Comparison of ENCODE assay signal across 18 cellular contexts in the genomic region with DNA sequence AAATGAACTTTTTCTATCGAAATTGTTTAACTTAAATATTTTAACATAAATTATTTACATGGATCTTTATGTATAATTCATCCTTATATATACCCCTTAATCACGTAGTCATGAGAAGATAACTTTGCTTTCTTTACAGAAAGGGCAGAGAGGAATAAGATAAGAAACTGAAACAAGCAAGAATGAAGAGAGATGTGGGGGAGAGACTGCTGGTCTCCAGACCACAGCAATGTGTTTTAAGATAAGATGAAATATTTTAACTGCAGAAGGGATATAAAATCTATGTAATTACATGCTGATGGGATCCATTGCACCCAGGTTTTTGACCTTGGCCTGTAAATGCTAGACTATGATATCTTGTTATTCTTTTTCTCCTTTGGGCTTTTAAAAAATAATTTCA. TPM values are rescaled to one million over a fixed set of nuclear protein-coding genes. Genes with fewer than 3 reads are reported as not detected.
A peak's percentile ranks its signal among the peaks of the same experiment; 100 is the strongest.
DNase-seq lines count a peak whose midpoint lies in the region; ATAC-seq, FAIRE-seq and TF ChIP-seq lines count a peak whose summit lies in the region.
"Had no signal": no experiment of that assay in that cellular context is flagged by ENCODE, and none has a peak within 500 bp of the region (broad histone marks: within the 10 kb centered on the region; RNA-seq: fewer than 3 reads in every experiment).

No MANE protein-coding gene starts in this region.

- H3K9ac ChIP-seq in KMS-11 (no peak overlapping the region), K562 (ENCODE audit: insufficient read depth in 1 of 2, low read depth in 2 of 2, low read length in 2 of 2) (no peak overlapping the region)

- H3K36me3 ChIP-seq in KMS-11 (ENCODE audit: insufficient read depth) (no peaks in the 10 kb centered on the region), K562 (ENCODE audit: control insufficient read depth, insufficient read depth, low read length) (no peaks in the 10 kb centered on the region)

- POLR2A ChIA-PET in K562 (lab: Yijun Ruan, JAX), result no interaction called here

- H2AFZ ChIP-seq in KMS-11 (ENCODE audit: low read depth), result no peak overlapping the region
- no peak overlapping the region for H2AFZ ChIP-seq in K562 (ENCODE audit: low read depth, low read length)

- peak overlapping the region; percentile 71 for H3K27ac Mint-ChIP-seq in mesothelial cell of epicardium
- H3K27ac Mint-ChIP-seq in activated CD4-positive, alpha-beta T cell treated with anti-CD3 and anti-CD28 coated beads, Interleukin-2, amount 10 ng/mL, durations not matched to agents 24 days and 14 days, result no peak overlapping the region
- H3K27ac Mint-ChIP-seq: HFFc6 had no signal

- H3K9me3 Mint-ChIP-seq in mesothelial cell of epicardium, result no peaks in the 10 kb centered on the region
- H3K9me3 Mint-ChIP-seq in activated CD4-positive, alpha-beta T cell treated with anti-CD3 and anti-CD28 coated beads, Interleukin-2, amount 10 ng/mL, durations not matched to agents 24 days and 14 days, result no peaks in the 10 kb centered on the region
- H3K9me3 Mint-ChIP-seq: HFFc6 had no signal

- no TSS peak for BruUV-seq in K562 (replicated peaks; lab: Mats Ljungman, UMichigan)

- 4% methylated on average over 2 of the region's 2 CpGs for WGBS in K562 (ENCODE audit: insufficient coverage, low coverage, missing lambda C conversion rate)
- 91 to 93% methylated on average over 2 of the region's 2 CpGs for WGBS in lower leg skin, 2 donors

- peaks cover 17% of the 10 kb centered on the region for H3K4me1 ChIP-seq in KMS-11 (ENCODE audit: low read depth, poor library complexity, severe bottlenecking)
- H3K4me1 ChIP-seq in K562 (replicated peaks in 1 of 2; ENCODE audit: control insufficient read depth in 2 of 2, insufficient read depth in 2 of 2, low read length in 2 of 2), result no peaks in the 10 kb centered on the region

- TF ChIP-seq POLR2A in K562 (conservative IDR thresholded peaks at IDR 0.05), result no peak
- no peak for TF ChIP-seq POLR2A in lower leg skin (IDR thresholded peaks at IDR 0.05)

- intact Hi-C loops in K562 (cut with micrococcal nuclease), result no loop called here
- intact Hi-C loops in lower leg skin (cut with DNase I; ENCODE audit: low total_unique reads), result no loop called here
- intact Hi-C loops in activated CD4-positive, alpha-beta T cell treated with anti-CD3 and anti-CD28 coated beads, Interleukin-2, amount 10 ng/mL, durations not matched to agents 24 days and 14 days (cut with micrococcal nuclease), result no loop called here

- TF ChIP-seq EP300 in K562 (IDR thresholded peaks at IDR 0.05; ENCODE audit: low read length), result peak; percentile 54

- in situ Hi-C loops in K562 (cut with MboI), result no loop called here

- no peak for FAIRE-seq in K562 (lab: Jason Lieb, UNC)
- FAIRE-seq: GM19239, H54 had no signal

- H3K9me1 ChIP-seq in K562 (ENCODE audit: control insufficient read depth, insufficient read depth, low read length), result no peaks in the 10 kb centered on the region

- no peak for TF ChIP-seq CTCF in KMS-11 (conservative IDR thresholded peaks at IDR 0.05; ENCODE audit: low read depth, low read length)
- TF ChIP-seq CTCF in K562 (IDR thresholded peaks at IDR 0.05 in 2 of 3, conservative IDR thresholded peaks at IDR 0.05 in 1 of 3; ENCODE audit: insufficient read depth in 2 of 3, low read depth in 1 of 3, low read length in 3 of 3), result no peak
- TF ChIP-seq CTCF in mesothelial cell of epicardium (IDR thresholded peaks at IDR 0.05; ENCODE audit: unreplicated experiment), result no peak
- TF ChIP-seq CTCF in lower leg skin (IDR thresholded peaks at IDR 0.05), result no peak

- no peaks in the 10 kb centered on the region for H3K9me3 ChIP-seq in K562 (replicated peaks; ENCODE audit: control insufficient read depth, insufficient read depth, low read depth, low read length)

- no peak overlapping the region for H3K27ac ChIP-seq in KMS-11
- H3K27ac ChIP-seq in K562 (ENCODE audit: extremely low read depth, low read depth, low read length), result no peak overlapping the region

- no peak overlapping the region for H3K4me3 Mint-ChIP-seq in mesothelial cell of epicardium
- H3K4me3 Mint-ChIP-seq in activated CD4-positive, alpha-beta T cell treated with anti-CD3 and anti-CD28 coated beads, Interleukin-2, amount 10 ng/mL, durations not matched to agents 24 days and 14 days, result no peak overlapping the region
- H3K4me3 Mint-ChIP-seq: HFFc6 had no signal

- H4K20me1 ChIP-seq in KMS-11 (ENCODE audit: insufficient read depth) (no peaks in the 10 kb centered on the region), K562 (replicated peaks; ENCODE audit: control insufficient read depth, insufficient read depth, low read length) (no peaks in the 10 kb centered on the region)

- CTCF ChIA-PET in K562 (lab: Yijun Ruan, JAX; ENCODE audit: low intra/inter-chr PET ratio), result no interaction called here

- TF ChIP-seq RAD21 in K562 (CRISPR knock-in tag; conservative IDR thresholded peaks at IDR 0.05 in 1 of 2, IDR thresholded peaks at IDR 0.05 in 1 of 2), result no peak

- H3K4me3 ChIP-seq in KMS-11 (IDR thresholded peaks at IDR 0.05; ENCODE audit: insufficient read depth, low read depth, low read length) (no peak overlapping the region), K562 (no peak overlapping the region), lower leg skin (ENCODE audit: low read depth, poor library complexity, severe bottlenecking) (no peak overlapping the region)

- no peaks in the 10 kb centered on the region for H3K27me3 Mint-ChIP-seq in mesothelial cell of epicardium (ENCODE audit: low read depth)
- no peaks in the 10 kb centered on the region for H3K27me3 Mint-ChIP-seq in activated CD4-positive, alpha-beta T cell treated with anti-CD3 and anti-CD28 coated beads, Interleukin-2, amount 10 ng/mL, durations not matched to agents 24 days and 14 days

- peak; percentile 93 for DNase-seq in OCI-M1 (lab: John Stamatoyannopoulos, UW)
- peak; percentile 15 to 34 (median 24) for DNase-seq in K562 (ENCODE audit: extremely low read depth in 1 of 4, low spot score in 3 of 4)
- DNase-seq in mesothelial cell of epicardium (ENCODE audit: low spot score in 2 of 2, unreplicated experiment in 2 of 2), result no peak
- DNase-seq in lower leg skin (ENCODE audit: low spot score in 2 of 2), result no peak
- no peak for DNase-seq in activated CD4-positive, alpha-beta T cell treated with anti-CD3 and anti-CD28 coated beads, Interleukin-2, amount 10 ng/mL, durations not matched to agents 24 days and 14 days
- DNase-seq: AML-193, EL, HFFc6, MV-4-11, NCI-H1417 treated with DMSO at 0.1 percent for 48 hours, NCI-H2029, NCI-H510A, NCI-H82 had no signal

- H3K27me3 ChIP-seq in KMS-11 (ENCODE audit: insufficient read depth, low read depth), result no peaks in the 10 kb centered on the region
- H3K27me3 ChIP-seq in K562 (ENCODE audit: control insufficient read depth in 2 of 2, insufficient read depth in 2 of 2, low read length in 2 of 2), result peaks cover 10 to 34% of the 10 kb centered on the region in 2 experiments; a peak in 4 of 5 replicates

- no peak for ATAC-seq in K562
- ATAC-seq in HG03354 (IDR thresholded peaks at IDR 0.05; ENCODE audit: poor library complexity, severe bottlenecking, unreplicated experiment), result no peak
- ATAC-seq: Panc1 had no signal

- H3K4me2 ChIP-seq in KMS-11 (peak overlapping the region; percentile 21; the same call in 1 of the 2 replicates), K562 (ENCODE audit: insufficient read depth, low read length) (no peak overlapping the region)

- peaks cover 15% of the 10 kb centered on the region for H3K4me1 Mint-ChIP-seq in mesothelial cell of epicardium
- H3K4me1 Mint-ChIP-seq in activated CD4-positive, alpha-beta T cell treated with anti-CD3 and anti-CD28 coated beads, Interleukin-2, amount 10 ng/mL, durations not matched to agents 24 days and 14 days, result no peaks in the 10 kb centered on the region

- no peaks in the 10 kb centered on the region for H3K79me2 ChIP-seq in KMS-11 (ENCODE audit: insufficient read depth, low read depth)
- no peaks in the 10 kb centered on the region for H3K79me2 ChIP-seq in K562 (ENCODE audit: control insufficient read depth, insufficient read depth, low read length)

- H3K36me3 Mint-ChIP-seq in mesothelial cell of epicardium, result peaks cover 7% of the 10 kb centered on the region
- no peaks in the 10 kb centered on the region for H3K36me3 Mint-ChIP-seq in activated CD4-positive, alpha-beta T cell treated with anti-CD3 and anti-CD28 coated beads, Interleukin-2, amount 10 ng/mL, durations not matched to agents 24 days and 14 days (ENCODE audit: low read depth)

TF ChIP-seq in K562, 482 proteins besides CTCF, POLR2A, EP300 and RAD21 (continues in another document):
- TF ChIP-seq STAT5A (IDR thresholded peaks at IDR 0.05; ENCODE audit: borderline replicate concordance, low read length) (peak; percentile 55; the same call in 1 of the 2 replicates), NFIC (IDR thresholded peaks at IDR 0.05) (peak; percentile 10; the same call in 1 of the 2 replicates), RHOXF2B (CRISPR knock-in tag; conservative IDR thresholded peaks at IDR 0.05) (no peak)

RNA-seq across cellular contexts. Expression of gene DNM1L, which starts 34.6 kb away (rescaled TPM):
- total RNA-seq in K562 (2011; cell fraction: chromatin; rRNA removed; ENCODE audit: low replicate concordance), result 53.2 and 202 TPM in 2 replicates
- total RNA-seq in K562 (2011; cell fraction: nucleolus; rRNA removed), result 26.0 and 40.5 TPM in 2 replicates
- total RNA-seq in K562 (2011; cell fraction: nucleoplasm; rRNA removed), result 58.5 and 76.0 TPM in 2 replicates
- total RNA-seq in K562 (2014; rRNA removed), result 42.3 and 49.6 TPM in 2 replicates
- total RNA-seq in K562 (2014; rRNA removed; fragmentation: Illumina TruSeq; extraction: Trizol), result 79.1 and 86.8 TPM in 2 replicates
- total RNA-seq in K562 (2015; rRNA removed; fragmentation: Illumina TruSeq; extraction: Trizol), result 73.0 and 76.4 TPM in 2 replicates
- total RNA-seq in K562 (2021), result 48.8 and 61.5 TPM in 2 replicates
- 72.4 and 82.8 TPM in 2 replicates for polyA plus RNA-seq in K562 (2011; rRNA removed)
- 13.3 and 29.2 TPM in 2 replicates for polyA plus RNA-seq in K562 (2011; cell fraction: cytosol; rRNA removed)
- polyA plus RNA-seq in K562 (2011; cell fraction: nucleus; rRNA removed), result 64.7 and 86.6 TPM in 2 replicates
- 42.7 and 43.3 TPM in 2 replicates for polyA plus RNA-seq in K562 (2012)
- 56.6 and 69.8 TPM in 2 replicates for polyA plus RNA-seq in K562 (2014; fragmentation: Illumina TruSeq; extraction: Trizol)
- polyA plus RNA-seq in K562 (2014; fragmentation: Nextera tagmentation; extraction: Ambion mirVana), result 10 to 100 TPM; 24.1 to 46.2 TPM
- polyA plus RNA-seq in K562 (2014; rRNA removed), result 46.6 and 54.5 TPM in 2 replicates
- polyA minus RNA-seq in K562 (2011; rRNA and poly(A)+ RNA removed), result 105 and 108 TPM in 2 replicates
- 28.9 and 36.7 TPM in 2 replicates for polyA minus RNA-seq in K562 (2011; cell fraction: cytosol; rRNA and poly(A)+ RNA removed)
- 60.2 and 106 TPM in 2 replicates for polyA minus RNA-seq in K562 (2011; cell fraction: nucleus; rRNA and poly(A)+ RNA removed)
- 84.7 to 88.9 TPM (median 86.9 TPM) in 3 replicates for total RNA-seq in mesothelial cell of epicardium
- total RNA-seq in lower leg skin, result 10 to 100 TPM; 22.2 to 45.1 (median 28.4) TPM
- 83.3 and 90.7 TPM in 2 replicates for total RNA-seq in activated CD4-positive, alpha-beta T cell treated with anti-CD3 and anti-CD28 coated beads, Interleukin-2, amount 10 ng/mL, durations not matched to agents 24 days and 14 days

Comparison
In these comparisons a context has a peak if more than half of its experiments do, and no peak if none do; other contexts are left out.
1. DNase-seq: peak in OCI-M1 (single experiment) and K562 (4 of 4); none in mesothelial cell of epicardium (0 of 2), lower leg skin (0 of 2) and activated CD4-positive, alpha-beta T cell treated with anti-CD3 and anti-CD28 coated beads, Interleukin-2, amount 10 ng/mL, durations not matched to agents 24 days and 14 days (single experiment).